30 cellular contexts compared by ENCODE assay signal in genomic region chr16:9144106-9144505, GRCh38.
"Had no signal": no experiment of that assay in that cellular context is flagged by ENCODE, and none has a peak within 500 bp of the region (broad histone marks: within the 10 kb centered on the region; RNA-seq: fewer than 3 reads in every experiment).

No MANE protein-coding gene starts in this region.

- H3K9me3 Mint-ChIP-seq: natural killer cell; nephron; stimulated activated memory B cell treated with anti-CD40 and anti-IgM and Interleukin-4, amounts not matched to agents 10 μg/mL and 1 μg/mL and 100 μg/mL, for 72 hours; stimulated activated naive CD8-positive, alpha-beta T cell treated with anti-CD3 and anti-CD28 coated beads, Interleukin-15, amount 100 ng/mL, for 72 hours had no signal

- H3K27me3 ChIP-seq: neural progenitor cell, ovary, right lobe of liver, spleen, suprapubic skin, testis, tibial artery, upper lobe of left lung, vagina had no signal

- H3K9ac ChIP-seq: neural progenitor cell, parathyroid adenoma had no signal

- H3K9me3 ChIP-seq: ovary, psoas muscle, right lobe of liver, spleen, suprapubic skin, testis, tibial artery, upper lobe of left lung, vagina had no signal

- H3K4me3 ChIP-seq: neural progenitor cell, ovary, psoas muscle, right lobe of liver, skin epidermis, smooth muscle cell, spleen, suprapubic skin, testis, tibial artery, upper lobe of left lung, vagina had no signal

- H3K27ac Mint-ChIP-seq: natural killer cell; nephron; neural progenitor cell; progenitor cell of endocrine pancreas; stimulated activated memory B cell treated with anti-CD40 and anti-IgM and Interleukin-4, amounts not matched to agents 10 μg/mL and 1 μg/mL and 100 μg/mL, for 72 hours; stimulated activated naive CD8-positive, alpha-beta T cell treated with anti-CD3 and anti-CD28 coated beads, Interleukin-15, amount 100 ng/mL, for 72 hours had no signal

- FAIRE-seq: urothelium cell line had no signal

- H3K36me3 ChIP-seq: neural progenitor cell, ovary, right lobe of liver, spleen, suprapubic skin, tibial artery, upper lobe of left lung, vagina had no signal

- H3K36me3 Mint-ChIP-seq: natural killer cell had no signal

- H3K4me1 ChIP-seq: psoas muscle, testis had no signal

- H3K4me3 Mint-ChIP-seq: natural killer cell; nephron; neural progenitor cell; stimulated activated memory B cell treated with anti-CD40 and anti-IgM and Interleukin-4, amounts not matched to agents 10 μg/mL and 1 μg/mL and 100 μg/mL, for 72 hours; stimulated activated naive CD8-positive, alpha-beta T cell treated with anti-CD3 and anti-CD28 coated beads, Interleukin-15, amount 100 ng/mL, for 72 hours had no signal

- H2AFZ ChIP-seq: neural progenitor cell, parathyroid adenoma had no signal

- DNase-seq: natural killer cell; occipital lobe; ovary; right cardiac atrium; right lobe of liver; spleen; stimulated activated CD4-positive, alpha-beta T cell treated with anti-CD3 and anti-CD28 coated beads, Interleukin-12 subunit alpha, Interleukin-12 subunit beta, amount 100 ng/mL, for 4 hours; stimulated activated CD4-positive, alpha-beta T cell treated with anti-CD3 and anti-CD28 coated beads, Interleukin-1b, Interleukin-23, amount 100 ng/mL, for 48 hours; stimulated activated CD4-positive, alpha-beta T cell treated with anti-CD3 and anti-CD28 coated beads, Interleukin-4, amount 100 ng/mL, for 1 hour; stimulated activated CD4-positive, alpha-beta T cell treated with anti-CD3 and anti-CD28 coated beads, Interleukin-4, amount 100 ng/mL, for 4 hours; stimulated activated CD8-positive, alpha-beta memory T cell treated with anti-CD3 and anti-CD28 coated beads, Interleukin-4, amount 100 ng/mL, for 48 hours; stimulated activated naive CD4-positive, alpha-beta T cell; stimulated activated naive CD8-positive, alpha-beta T cell treated with anti-CD3 and anti-CD28 coated beads, Interleukin-15, amount 100 ng/mL, for 72 hours; stimulated activated naive CD8-positive, alpha-beta T cell treated with anti-CD3 and anti-CD28 coated beads, Interleukin-15, Interleukin-2, amounts not matched to agents 100 U/mL and 50 U/mL, for 24 hours; substantia nigra; testis; tibial artery; trophoblast cell; upper lobe of left lung had no signal

- H3K27ac ChIP-seq: neural progenitor cell, ovary, parathyroid adenoma, psoas muscle, right lobe of liver, skin epidermis, spleen, suprapubic skin, testis, tibial artery, upper lobe of left lung, vagina had no signal

- H3K4me2 ChIP-seq: neural progenitor cell, smooth muscle cell had no signal

- ATAC-seq: natural killer cell; psoas muscle; right cardiac atrium; right lobe of liver; stimulated activated memory B cell treated with anti-CD40 and anti-IgM and Interleukin-4, amounts not matched to agents 10 μg/mL and 1 μg/mL and 100 μg/mL, for 72 hours; stimulated activated naive CD8-positive, alpha-beta T cell treated with anti-CD3 and anti-CD28 coated beads, Interleukin-15, amount 100 ng/mL, for 72 hours; stimulated activated naive CD8-positive, alpha-beta T cell treated with anti-CD3 and anti-CD28 coated beads, Interleukin-15, Interleukin-2, amounts not matched to agents 100 U/mL and 50 U/mL, for 24 hours had no signal

- H3K27me3 Mint-ChIP-seq: progenitor cell of endocrine pancreas had no signal
